1 cellular context compared by ENCODE assay signal in the genomic region with DNA sequence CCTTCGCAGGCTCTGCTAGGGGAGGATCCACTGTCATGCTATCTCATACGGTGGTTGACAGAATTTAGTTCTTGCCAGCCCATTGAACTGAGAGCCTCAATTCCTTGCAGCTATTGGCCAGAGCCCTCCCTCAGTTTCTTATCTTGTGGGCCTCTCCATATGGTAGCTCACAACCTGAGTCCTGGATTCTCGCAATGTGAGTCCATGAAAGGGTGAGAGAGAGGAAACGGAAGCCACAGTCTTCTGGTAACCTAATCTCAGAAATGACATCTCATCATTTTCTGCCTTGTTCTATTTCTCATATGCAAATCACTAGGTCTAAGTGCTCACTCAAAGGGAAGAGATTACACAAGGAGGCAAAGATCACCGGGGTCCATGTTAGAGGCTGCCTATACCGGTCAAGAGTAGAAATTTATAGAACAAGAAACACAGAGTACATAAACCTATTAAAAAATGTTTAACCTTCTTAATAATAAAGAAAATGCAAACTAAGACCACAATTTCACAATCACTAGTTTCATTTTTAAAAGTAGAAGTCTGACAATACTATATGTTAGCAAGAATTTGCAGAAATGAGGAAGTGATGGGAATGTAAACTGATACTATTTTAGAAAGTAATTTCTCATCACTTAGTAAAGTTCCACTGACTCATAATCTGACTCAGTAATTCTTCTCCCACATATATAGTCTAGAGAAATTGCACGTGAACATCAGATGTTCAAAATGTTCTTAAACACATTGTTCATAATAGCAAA.
TF ChIP-seq lines count a peak whose summit lies in the region.

No MANE protein-coding gene starts in this region.

TF ChIP-seq in GM12878, 131 proteins besides CTCF, POLR2A, EP300 and RAD21 (continued from another document and continues in another):
- TF ChIP-seq, protein P1, sequence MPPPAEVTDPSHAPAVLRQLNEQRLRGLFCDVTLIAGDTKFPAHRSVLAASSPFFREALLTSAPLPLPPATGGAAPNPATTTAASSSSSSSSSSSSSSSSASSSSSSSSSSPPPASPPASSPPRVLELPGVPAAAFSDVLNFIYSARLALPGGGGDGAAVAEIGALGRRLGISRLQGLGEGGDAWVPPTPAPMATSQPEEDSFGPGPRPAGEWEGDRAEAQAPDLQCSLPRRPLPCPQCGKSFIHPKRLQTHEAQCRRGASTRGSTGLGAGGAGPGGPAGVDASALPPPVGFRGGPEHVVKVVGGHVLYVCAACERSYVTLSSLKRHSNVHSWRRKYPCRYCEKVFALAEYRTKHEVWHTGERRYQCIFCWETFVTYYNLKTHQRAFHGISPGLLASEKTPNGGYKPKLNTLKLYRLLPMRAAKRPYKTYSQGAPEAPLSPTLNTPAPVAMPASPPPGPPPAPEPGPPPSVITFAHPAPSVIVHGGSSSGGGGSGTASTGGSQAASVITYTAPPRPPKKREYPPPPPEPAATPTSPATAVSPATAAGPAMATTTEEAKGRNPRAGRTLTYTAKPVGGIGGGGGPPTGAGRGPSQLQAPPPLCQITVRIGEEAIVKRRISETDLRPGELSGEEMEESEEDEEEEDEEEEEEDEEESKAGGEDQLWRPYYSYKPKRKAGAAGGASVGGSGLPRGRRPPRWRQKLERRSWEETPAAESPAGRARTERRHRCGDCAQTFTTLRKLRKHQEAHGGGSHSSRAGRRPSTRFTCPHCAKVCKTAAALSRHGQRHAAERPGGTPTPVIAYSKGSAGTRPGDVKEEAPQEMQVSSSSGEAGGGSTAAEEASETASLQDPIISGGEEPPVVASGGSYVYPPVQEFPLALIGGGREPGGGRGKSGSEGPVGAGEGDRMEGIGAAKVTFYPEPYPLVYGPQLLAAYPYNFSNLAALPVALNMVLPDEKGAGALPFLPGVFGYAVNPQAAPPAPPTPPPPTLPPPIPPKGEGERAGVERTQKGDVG (CRISPR knock-in tag; IDR thresholded peaks at IDR 0.05), result no peak
- TF ChIP-seq BHLHE40 (IDR thresholded peaks at IDR 0.05; ENCODE audit: borderline replicate concordance in 1 of 2, low read depth in 2 of 2, low read length in 1 of 2) (peak; percentile 98 to 99), SPI1 (IDR thresholded peaks at IDR 0.05; ENCODE audit: borderline replicate concordance, insufficient read depth, low read depth, low read length) (peak; percentile 93), E4F1 (IDR thresholded peaks at IDR 0.05; ENCODE audit: borderline replicate concordance, partially characterized antibody) (no peak), MEF2B (IDR thresholded peaks at IDR 0.05; ENCODE audit: partially characterized antibody, poor library complexity, severe bottlenecking) (peak; percentile 97), PML (IDR thresholded peaks at IDR 0.05; ENCODE audit: low read length) (0 out of 2 replicates have a peak, but pooled peaks have one; percentile 68), SMAD5 (IDR thresholded peaks at IDR 0.05; ENCODE audit: low read depth) (no peak), FOS (IDR thresholded peaks at IDR 0.05; ENCODE audit: borderline replicate concordance, extremely low read depth, insufficient read length) (no peak), FOXM1 (IDR thresholded peaks at IDR 0.05; ENCODE audit: low read depth, low read length) (peak; percentile 96; the same call in 1 of the 2 replicates), E2F8 (IDR thresholded peaks at IDR 0.05; ENCODE audit: low read depth, partially characterized antibody) (no peak), ETV6 (conservative IDR thresholded peaks at IDR 0.05 in 1 of 2, IDR thresholded peaks at IDR 0.05 in 1 of 2; ENCODE audit: borderline replicate concordance in 1 of 2, low read depth in 1 of 2) (peak in 1 of 2 experiments; percentile 45; a peak in 1 of 4 replicates), BMI1 (IDR thresholded peaks at IDR 0.05; ENCODE audit: borderline replicate concordance) (peak; percentile 84), ZNF274 (IDR thresholded peaks at IDR 0.05; ENCODE audit: insufficient read depth, insufficient read length) (no peak), ZNF622 (IDR thresholded peaks at IDR 0.05) (no peak), ATF2 (IDR thresholded peaks at IDR 0.05; ENCODE audit: low read length) (peak; percentile 98), SKIL (IDR thresholded peaks at IDR 0.05; ENCODE audit: low read depth, poor library complexity, severe bottlenecking) (peak; percentile 92), PAX8 (IDR thresholded peaks at IDR 0.05) (no peak), ZZZ3 (IDR thresholded peaks at IDR 0.05; ENCODE audit: control insufficient read depth, insufficient read length, low read depth) (no peak), LARP7 (IDR thresholded peaks at IDR 0.05) (no peak), ATF7 (IDR thresholded peaks at IDR 0.05; ENCODE audit: low read depth) (peak; percentile 95), SIX5 (IDR thresholded peaks at IDR 0.05; ENCODE audit: low read depth, low read length, severe bottlenecking) (no peak), KAT2A (conservative IDR thresholded peaks at IDR 0.05; ENCODE audit: control insufficient read depth, low read depth, low read length) (no peak)
- TF ChIP-seq, protein P2, sequence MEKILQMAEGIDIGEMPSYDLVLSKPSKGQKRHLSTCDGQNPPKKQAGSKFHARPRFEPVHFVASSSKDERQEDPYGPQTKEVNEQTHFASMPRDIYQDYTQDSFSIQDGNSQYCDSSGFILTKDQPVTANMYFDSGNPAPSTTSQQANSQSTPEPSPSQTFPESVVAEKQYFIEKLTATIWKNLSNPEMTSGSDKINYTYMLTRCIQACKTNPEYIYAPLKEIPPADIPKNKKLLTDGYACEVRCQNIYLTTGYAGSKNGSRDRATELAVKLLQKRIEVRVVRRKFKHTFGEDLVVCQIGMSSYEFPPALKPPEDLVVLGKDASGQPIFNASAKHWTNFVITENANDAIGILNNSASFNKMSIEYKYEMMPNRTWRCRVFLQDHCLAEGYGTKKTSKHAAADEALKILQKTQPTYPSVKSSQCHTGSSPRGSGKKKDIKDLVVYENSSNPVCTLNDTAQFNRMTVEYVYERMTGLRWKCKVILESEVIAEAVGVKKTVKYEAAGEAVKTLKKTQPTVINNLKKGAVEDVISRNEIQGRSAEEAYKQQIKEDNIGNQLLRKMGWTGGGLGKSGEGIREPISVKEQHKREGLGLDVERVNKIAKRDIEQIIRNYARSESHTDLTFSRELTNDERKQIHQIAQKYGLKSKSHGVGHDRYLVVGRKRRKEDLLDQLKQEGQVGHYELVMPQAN (conservative IDR thresholded peaks at IDR 0.05), result no peak
- TF ChIP-seq, protein P3, sequence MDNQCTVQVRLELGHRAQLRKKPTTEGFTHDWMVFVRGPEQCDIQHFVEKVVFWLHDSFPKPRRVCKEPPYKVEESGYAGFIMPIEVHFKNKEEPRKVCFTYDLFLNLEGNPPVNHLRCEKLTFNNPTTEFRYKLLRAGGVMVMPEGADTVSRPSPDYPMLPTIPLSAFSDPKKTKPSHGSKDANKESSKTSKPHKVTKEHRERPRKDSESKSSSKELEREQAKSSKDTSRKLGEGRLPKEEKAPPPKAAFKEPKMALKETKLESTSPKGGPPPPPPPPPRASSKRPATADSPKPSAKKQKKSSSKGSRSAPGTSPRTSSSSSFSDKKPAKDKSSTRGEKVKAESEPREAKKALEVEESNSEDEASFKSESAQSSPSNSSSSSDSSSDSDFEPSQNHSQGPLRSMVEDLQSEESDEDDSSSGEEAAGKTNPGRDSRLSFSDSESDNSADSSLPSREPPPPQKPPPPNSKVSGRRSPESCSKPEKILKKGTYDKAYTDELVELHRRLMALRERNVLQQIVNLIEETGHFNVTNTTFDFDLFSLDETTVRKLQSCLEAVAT (IDR thresholded peaks at IDR 0.05), result 0 out of 2 replicates have a peak, but pooled peaks have one; percentile 21
- TF ChIP-seq, protein P4, sequence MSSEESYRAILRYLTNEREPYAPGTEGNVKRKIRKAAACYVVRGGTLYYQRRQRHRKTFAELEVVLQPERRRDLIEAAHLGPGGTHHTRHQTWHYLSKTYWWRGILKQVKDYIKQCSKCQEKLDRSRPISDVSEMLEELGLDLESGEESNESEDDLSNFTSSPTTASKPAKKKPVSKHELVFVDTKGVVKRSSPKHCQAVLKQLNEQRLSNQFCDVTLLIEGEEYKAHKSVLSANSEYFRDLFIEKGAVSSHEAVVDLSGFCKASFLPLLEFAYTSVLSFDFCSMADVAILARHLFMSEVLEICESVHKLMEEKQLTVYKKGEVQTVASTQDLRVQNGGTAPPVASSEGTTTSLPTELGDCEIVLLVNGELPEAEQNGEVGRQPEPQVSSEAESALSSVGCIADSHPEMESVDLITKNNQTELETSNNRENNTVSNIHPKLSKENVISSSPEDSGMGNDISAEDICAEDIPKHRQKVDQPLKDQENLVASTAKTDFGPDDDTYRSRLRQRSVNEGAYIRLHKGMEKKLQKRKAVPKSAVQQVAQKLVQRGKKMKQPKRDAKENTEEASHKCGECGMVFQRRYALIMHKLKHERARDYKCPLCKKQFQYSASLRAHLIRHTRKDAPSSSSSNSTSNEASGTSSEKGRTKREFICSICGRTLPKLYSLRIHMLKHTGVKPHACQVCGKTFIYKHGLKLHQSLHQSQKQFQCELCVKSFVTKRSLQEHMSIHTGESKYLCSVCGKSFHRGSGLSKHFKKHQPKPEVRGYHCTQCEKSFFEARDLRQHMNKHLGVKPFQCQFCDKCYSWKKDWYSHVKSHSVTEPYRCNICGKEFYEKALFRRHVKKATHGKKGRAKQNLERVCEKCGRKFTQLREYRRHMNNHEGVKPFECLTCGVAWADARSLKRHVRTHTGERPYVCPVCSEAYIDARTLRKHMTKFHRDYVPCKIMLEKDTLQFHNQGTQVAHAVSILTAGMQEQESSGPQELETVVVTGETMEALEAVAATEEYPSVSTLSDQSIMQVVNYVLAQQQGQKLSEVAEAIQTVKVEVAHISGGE (CRISPR knock-in tag; IDR thresholded peaks at IDR 0.05), result no peak
- TF ChIP-seq, protein P5, sequence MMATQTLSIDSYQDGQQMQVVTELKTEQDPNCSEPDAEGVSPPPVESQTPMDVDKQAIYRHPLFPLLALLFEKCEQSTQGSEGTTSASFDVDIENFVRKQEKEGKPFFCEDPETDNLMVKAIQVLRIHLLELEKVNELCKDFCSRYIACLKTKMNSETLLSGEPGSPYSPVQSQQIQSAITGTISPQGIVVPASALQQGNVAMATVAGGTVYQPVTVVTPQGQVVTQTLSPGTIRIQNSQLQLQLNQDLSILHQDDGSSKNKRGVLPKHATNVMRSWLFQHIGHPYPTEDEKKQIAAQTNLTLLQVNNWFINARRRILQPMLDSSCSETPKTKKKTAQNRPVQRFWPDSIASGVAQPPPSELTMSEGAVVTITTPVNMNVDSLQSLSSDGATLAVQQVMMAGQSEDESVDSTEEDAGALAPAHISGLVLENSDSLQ (IDR thresholded peaks at IDR 0.05), result peak; percentile 44
- TF ChIP-seq, protein P6, sequence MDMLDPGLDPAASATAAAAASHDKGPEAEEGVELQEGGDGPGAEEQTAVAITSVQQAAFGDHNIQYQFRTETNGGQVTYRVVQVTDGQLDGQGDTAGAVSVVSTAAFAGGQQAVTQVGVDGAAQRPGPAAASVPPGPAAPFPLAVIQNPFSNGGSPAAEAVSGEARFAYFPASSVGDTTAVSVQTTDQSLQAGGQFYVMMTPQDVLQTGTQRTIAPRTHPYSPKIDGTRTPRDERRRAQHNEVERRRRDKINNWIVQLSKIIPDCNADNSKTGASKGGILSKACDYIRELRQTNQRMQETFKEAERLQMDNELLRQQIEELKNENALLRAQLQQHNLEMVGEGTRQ (IDR thresholded peaks at IDR 0.05; ENCODE audit: borderline replicate concordance, low read depth, low read length), result no peak
